9 cellular contexts compared by ENCODE assay signal in genomic region chr14:83129503-83129902, GRCh38.
"Had no signal": no experiment of that assay in that cellular context is flagged by ENCODE, and none has a peak within 500 bp of the region (broad histone marks: within the 10 kb centered on the region; RNA-seq: fewer than 3 reads in every experiment).

No MANE protein-coding gene starts in this region.

- H3K4me3 ChIP-seq: GM23248, HAP-1, K562 had no signal

- H3K4me3 Mint-ChIP-seq: HFFc6 had no signal

- H3K9me3 ChIP-seq: HAP-1 had no signal

- ATAC-seq: HCT116, K562 had no signal

- H3K4me1 ChIP-seq: HAP-1 had no signal

- DNase-seq: GM23248, GOT3, H7, HFFc6, IMR-90, KG1 had no signal

- H3K27ac Mint-ChIP-seq: HFFc6 had no signal

- H3K36me3 ChIP-seq: HAP-1 had no signal

- H3K27ac ChIP-seq: GM23248 had no signal
